8 cellular contexts compared by ENCODE assay signal in genomic region chr11:124644426-124645280, GRCh38. TPM values are rescaled to one million over a fixed set of nuclear protein-coding genes. Genes with fewer than 3 reads are reported as not detected.
DNase-seq lines count a peak whose midpoint lies in the region; ATAC-seq and TF ChIP-seq lines count a peak whose summit lies in the region.

No MANE protein-coding gene starts in this region.

- DNase-seq in activated T-cell treated with anti-CD3 and anti-CD28 coated beads for 1 hour (ENCODE audit: low read depth) (peak; percentile 11), activated T-cell treated with anti-CD3 and anti-CD28 coated beads for 4 hours (no peak), HCEC 1CT (peak; percentile 79), NCI-H1105 (lab: John Stamatoyannopoulos, UW) (peak; percentile 77), T-cell (peak in 16 of 34 experiments; percentile 1 to 22 (median 8)), ecto neural progenitor cell (ENCODE audit: low spot score) (peak; percentile 79), lung microvascular endothelial cell (ENCODE audit: low read depth in 2 of 2) (peak; percentile 79 to 81), thyroid gland (peak; percentile 59 to 64)

- ATAC-seq in T-cell (replicated peaks in 1 of 4) = peak; percentile 53 to 77 (median 66)

- no peak overlapping the region for H3K27ac ChIP-seq in thyroid gland

- no peak for TF ChIP-seq POLR2A in thyroid gland (IDR thresholded peaks at IDR 0.05)

- no peaks in the 10 kb centered on the region for H3K9me3 Mint-ChIP-seq in T-cell

- CTCF ChIA-PET in T-cell (lab: Charles Lee) = interaction anchor here (0.6 to 3.2 kb wide), 14 partner anchors 8 to 697 kb away, joined by 3 to 15 read pairs (median 3); partner anchors contain the start of genes SIAE (in 1 of the 2), SPA17 (in 1 of the 2) and TBRG1 (in 1 of the 2)

- no peak overlapping the region for H3K4me3 ChIP-seq in thyroid gland (replicated peaks in 1 of 3)

- peaks cover 0 to 4% (median 3%) of the 10 kb centered on the region in 3 donors for H3K4me1 Mint-ChIP-seq in T-cell

- no peak overlapping the region for H3K27ac Mint-ChIP-seq in T-cell

- H3K27me3 Mint-ChIP-seq in T-cell = no peaks in the 10 kb centered on the region

- POLR2A ChIA-PET in T-cell (lab: Charles Lee) = interaction anchor here in 1 of 2 donors (0.6 kb wide), 2 partner anchors 145 to 283 kb away, joined by 5 read pairs; no protein-coding TSS in a partner anchor

- H3K27me3 ChIP-seq in thyroid gland = no peaks in the 10 kb centered on the region

- intact Hi-C loops in thyroid gland (cut with DNase I) = loop anchor here (5.0 kb wide), 1 partner anchor 193 kb away; no protein-coding TSS in a partner anchor

- TF ChIP-seq CTCF in thyroid gland (IDR thresholded peaks at IDR 0.05) = peak; percentile 61 to 90 (median 74)

- H3K9me3 ChIP-seq in thyroid gland = no peaks in the 10 kb centered on the region

- H3K36me3 Mint-ChIP-seq in T-cell = peaks cover 2% of the 10 kb centered on the region

- peaks cover 0 to 3% of the 10 kb centered on the region in 2 donors for H3K36me3 ChIP-seq in thyroid gland

- H3K4me3 Mint-ChIP-seq in T-cell = no peak overlapping the region

- WGBS in thyroid gland, 2 donors = 24 to 25% methylated on average over 16 of the region's 16 CpGs

- H3K4me1 ChIP-seq in thyroid gland = peaks cover 3 to 4% of the 10 kb centered on the region in 2 donors

RNA-seq across cellular contexts. Expression of gene TBRG1, which starts 22.0 kb away (rescaled TPM):
- total RNA-seq in T-cell (10 to 100 TPM; 55.5 to 74.8 (median 72.0) TPM), lung microvascular endothelial cell (11.6 and 19.2 TPM in 2 replicates), thyroid gland (10 to 100 TPM; 34.7 to 59.8 (median 46.3) TPM)

RNA-seq across cellular contexts. Expression of gene SIAE, which starts 28.9 kb away (rescaled TPM):
- total RNA-seq in T-cell (1 to 10 TPM; 3.7 to 9.7 (median 6.2) TPM), lung microvascular endothelial cell (6.8 and 7.5 TPM in 2 replicates), thyroid gland (10 to 100 TPM; 33.9 to 52.5 (median 41.6) TPM)

RNA-seq across cellular contexts. Expression of gene SPA17, which starts 29.1 kb away (rescaled TPM):
- total RNA-seq in T-cell = under 1 TPM; 0.28 to 0.92 (median 0.59) TPM
- total RNA-seq in lung microvascular endothelial cell = 3.6 and 5.0 TPM in 2 replicates
- total RNA-seq in thyroid gland = 10 to 100 TPM; 13.8 to 25.2 (median 23.6) TPM

RNA-seq across cellular contexts. Expression of gene PANX3, which starts 33.4 kb away (rescaled TPM):
- total RNA-seq in T-cell = not detected
- not detected in 2 replicates for total RNA-seq in lung microvascular endothelial cell
- not detected for total RNA-seq in thyroid gland
